Comparison of ENCODE assay signal across 9 cellular contexts in genomic region chr17:13024033-13024432, GRCh38. TPM values are rescaled to one million over a fixed set of nuclear protein-coding genes. Genes with fewer than 3 reads are reported as not detected.
DNase-seq lines count a peak whose midpoint lies in the region; ATAC-seq, FAIRE-seq and TF ChIP-seq lines count a peak whose summit lies in the region.
"Had no signal": no experiment of that assay in that cellular context is flagged by ENCODE, and none has a peak within 500 bp of the region (broad histone marks: within the 10 kb centered on the region; RNA-seq: fewer than 3 reads in every experiment).

No MANE protein-coding gene starts in this region.

- H3K9me2 ChIP-seq in SK-N-SH: no peaks in the 10 kb centered on the region

- no peak overlapping the region for H2BK15ac ChIP-seq in mesendoderm (replicated peaks; ENCODE audit: low read depth)

- H3K79me2 ChIP-seq in SK-N-SH (ENCODE audit: insufficient read depth): no peaks in the 10 kb centered on the region
- H3K79me2 ChIP-seq in mesendoderm (ENCODE audit: control insufficient read depth, insufficient read depth, low read length): no peaks in the 10 kb centered on the region

- no peak overlapping the region for H3K18ac ChIP-seq in mesendoderm (ENCODE audit: low read length)

- FAIRE-seq in GM12892 (lab: Jason Lieb, UNC): no peak

- peak overlapping the region; percentile 76; the same call in 1 of the 2 replicates for H2AFZ ChIP-seq in SK-N-SH (ENCODE audit: low read depth)

- no peaks in the 10 kb centered on the region for H3K9me3 ChIP-seq in SK-N-SH

- no peak overlapping the region for H3K23ac ChIP-seq in mesendoderm (ENCODE audit: low read length)

- ATAC-seq in GM18498 (IDR thresholded peaks at IDR 0.05; ENCODE audit: unreplicated experiment) (peak; percentile 15), HG03064 (IDR thresholded peaks at IDR 0.05; ENCODE audit: low read depth, unreplicated experiment) (peak; percentile 26), HG02970 (IDR thresholded peaks at IDR 0.05; ENCODE audit: low FRiP score, unreplicated experiment) (no peak)

- no peak for TF ChIP-seq POLR2A in GM12892 (IDR thresholded peaks at IDR 0.05; ENCODE audit: low read depth, low read length)

- H2BK5ac ChIP-seq in mesendoderm (ENCODE audit: low read length): no peak overlapping the region

- POLR2A ChIA-PET in SK-N-SH (lab: Yijun Ruan, JAX): no interaction called here

- H3K4ac ChIP-seq in mesendoderm (ENCODE audit: low read depth, low read length): no peak overlapping the region

- CTCF ChIA-PET in SK-N-SH (lab: Yijun Ruan, JAX): interaction anchor here (0.6 to 2.5 kb wide), 15 partner anchors 10 to 833 kb away, joined by 3 to 10 read pairs (median 4); no protein-coding TSS in a partner anchor

- no peak overlapping the region for H2BK120ac ChIP-seq in mesendoderm (ENCODE audit: low read depth, low read length)

- TF ChIP-seq EP300 in SK-N-SH (IDR thresholded peaks at IDR 0.05; ENCODE audit: borderline replicate concordance in 1 of 2, low read depth in 1 of 2, low read length in 1 of 2): no peak

- H2AK5ac ChIP-seq in mesendoderm (ENCODE audit: low read length): no peak overlapping the region

- H3F3A ChIP-seq in SK-N-SH (replicated peaks; ENCODE audit: insufficient read depth): no peaks in the 10 kb centered on the region

- no peaks in the 10 kb centered on the region for H3K36me3 ChIP-seq in SK-N-SH (replicated peaks in 1 of 2; ENCODE audit: control insufficient read depth in 1 of 2, insufficient read depth in 2 of 2, low read length in 1 of 2)
- H3K36me3 ChIP-seq in mesendoderm (ENCODE audit: control insufficient read depth, insufficient read depth, low read length): no peaks in the 10 kb centered on the region

- H3K79me1 ChIP-seq in mesendoderm (ENCODE audit: low read length): no peaks in the 10 kb centered on the region

- H3K56ac ChIP-seq in mesendoderm (ENCODE audit: low read length): peak overlapping the region; percentile 84

- H3K4me2 ChIP-seq in SK-N-SH: peak overlapping the region; percentile 62
- H3K4me2 ChIP-seq in mesendoderm (ENCODE audit: low read length): no peak overlapping the region

- peak overlapping the region; percentile 26 for H4K5ac ChIP-seq in mesendoderm (ENCODE audit: low read length)

- DNase-seq in SK-N-SH (no peak), mesendoderm (no peak), pons (ENCODE audit: low spot score) (no peak), islet precursor cell (no peak), GM12892 (ENCODE audit: insufficient read length) (no peak)
- DNase-seq: NCI-H187 treated with DMSO at 0.1 percent for 48 hours had no signal

- H4K8ac ChIP-seq in mesendoderm (ENCODE audit: low read depth, low read length): no peak overlapping the region

- H3K27ac ChIP-seq in SK-N-SH (ENCODE audit: low read depth in 2 of 2, low read length in 1 of 2) (no peak overlapping the region), mesendoderm (ENCODE audit: low read depth, low read length) (no peak overlapping the region)

- no peaks in the 10 kb centered on the region for H4K20me1 ChIP-seq in SK-N-SH (ENCODE audit: insufficient read depth)

- TF ChIP-seq CTCF in SK-N-SH (IDR thresholded peaks at IDR 0.05): no peak

- H3K9ac ChIP-seq in SK-N-SH (no peak overlapping the region), mesendoderm (ENCODE audit: low read length) (no peak overlapping the region)

- H3K4me3 ChIP-seq in SK-N-SH (ENCODE audit: low read depth in 2 of 2, low read length in 1 of 2) (peak overlapping the region in 1 of 2 experiments; percentile 61; a peak in 1 of 4 replicates), mesendoderm (ENCODE audit: low read length) (no peak overlapping the region)

- H3K27me3 ChIP-seq in SK-N-SH (ENCODE audit: insufficient read depth) (peaks cover 4% of the 10 kb centered on the region; the same call in 1 of the 2 replicates), mesendoderm (ENCODE audit: insufficient read depth, low read length, poor library complexity) (no peaks in the 10 kb centered on the region)

- H3K4me1 ChIP-seq in SK-N-SH (ENCODE audit: control insufficient read depth in 1 of 2, insufficient read depth in 2 of 2, low read depth in 1 of 2, low read length in 1 of 2) (peaks cover 0 to 6% of the 10 kb centered on the region in 2 experiments; a peak in 1 of 4 replicates), mesendoderm (ENCODE audit: control insufficient read depth, low read depth, low read length) (no peaks in the 10 kb centered on the region)

- TF ChIP-seq RAD21 in SK-N-SH (IDR thresholded peaks at IDR 0.05; ENCODE audit: low read length): no peak

- WGBS in SK-N-SH (ENCODE audit: low lambda C conversion rate): 55% methylated on average over 7 of the region's 7 CpGs
- no CpG with 5 or more reads among the region's 7 CpGs for WGBS in mesendoderm (ENCODE audit: extremely low coverage, insufficient coverage, low lambda C conversion rate)

TF ChIP-seq in SK-N-SH, 30 proteins besides CTCF, POLR2A, EP300 and RAD21:
- TF ChIP-seq IRF3 (IDR thresholded peaks at IDR 0.05; ENCODE audit: low read depth, low read length) (no peak), TCF12 (IDR thresholded peaks at IDR 0.05) (no peak), RCOR1 (IDR thresholded peaks at IDR 0.05; ENCODE audit: low read length) (no peak), USF2 (IDR thresholded peaks at IDR 0.05; ENCODE audit: borderline replicate concordance, low read depth, low read length) (no peak), FOXJ3 (CRISPR knock-in tag; IDR thresholded peaks at IDR 0.05) (no peak), SMC3 (IDR thresholded peaks at IDR 0.05; ENCODE audit: low read depth, low read length) (no peak), RXRA (IDR thresholded peaks at IDR 0.05; ENCODE audit: borderline replicate concordance, low read depth) (no peak), RFX5 (IDR thresholded peaks at IDR 0.05; ENCODE audit: low read length) (no peak), USF1 (IDR thresholded peaks at IDR 0.05; ENCODE audit: borderline replicate concordance, low read depth) (no peak), JUND (IDR thresholded peaks at IDR 0.05) (no peak), FOSL2 (IDR thresholded peaks at IDR 0.05; ENCODE audit: borderline replicate concordance, low read depth) (no peak), GABPA (IDR thresholded peaks at IDR 0.05; ENCODE audit: low read depth) (no peak), TEAD4 (IDR thresholded peaks at IDR 0.05; ENCODE audit: borderline replicate concordance, insufficient read depth) (no peak), TAF1 (IDR thresholded peaks at IDR 0.05; ENCODE audit: borderline replicate concordance, low read depth, low read length) (no peak)

RNA-seq across cellular contexts. Expression of gene ELAC2, which starts 6.2 kb away (rescaled TPM):
- polyA plus RNA-seq in SK-N-SH (2012; rRNA removed): 77.6 and 95.8 TPM in 2 replicates
- 32.5 and 55.5 TPM in 2 replicates for polyA plus RNA-seq in SK-N-SH (2012; cell fraction: cytosol; rRNA removed)
- 172 and 179 TPM in 2 replicates for polyA plus RNA-seq in SK-N-SH (2012; cell fraction: nucleus; rRNA removed)
- 80.8 TPM for polyA plus RNA-seq in mesendoderm (2013, experiment 1 of 2)
- polyA plus RNA-seq in mesendoderm (2013, experiment 2 of 2): 82.3 TPM
- 42.3 TPM for polyA plus RNA-seq in GM12892 (2012; ENCODE audit: missing spikeins)
